In genomic region chr10:43122096-43122495, GRCh38 we compare ENCODE assay signal across 17 cellular contexts. TPM values are rescaled to one million over a fixed set of nuclear protein-coding genes. Genes with fewer than 3 reads are reported as not detected.
DNase-seq lines count a peak whose midpoint lies in the region; ATAC-seq lines count a peak whose summit lies in the region.
"Had no signal": no experiment of that assay in that cellular context is flagged by ENCODE, and none has a peak within 500 bp of the region (broad histone marks: within the 10 kb centered on the region; RNA-seq: fewer than 3 reads in every experiment).

No MANE protein-coding gene starts in this region.

- peaks cover 68% of the 10 kb centered on the region for H3K4me1 Mint-ChIP-seq in activated CD4-positive, alpha-beta T cell treated with anti-CD3 and anti-CD28 coated beads, Interleukin-2, amount 10 ng/mL, durations not matched to agents 7 days and 5 days
- H3K4me1 Mint-ChIP-seq in T-cell = peaks cover 21 to 40% (median 23%) of the 10 kb centered on the region in 3 donors
- peaks cover 51% of the 10 kb centered on the region for H3K4me1 Mint-ChIP-seq in stimulated activated memory B cell treated with anti-CD40 and anti-IgM and Interleukin-4, amounts not matched to agents 10 μg/mL and 1 μg/mL and 100 μg/mL, for 72 hours

- no peaks in the 10 kb centered on the region for H3K36me3 Mint-ChIP-seq in activated CD4-positive, alpha-beta T cell treated with anti-CD3 and anti-CD28 coated beads, Interleukin-2, amount 10 ng/mL, durations not matched to agents 7 days and 5 days (ENCODE audit: low read depth)
- H3K36me3 Mint-ChIP-seq in T-cell = no peaks in the 10 kb centered on the region
- H3K36me3 Mint-ChIP-seq in stimulated activated memory B cell treated with anti-CD40 and anti-IgM and Interleukin-4, amounts not matched to agents 10 μg/mL and 1 μg/mL and 100 μg/mL, for 72 hours = no peaks in the 10 kb centered on the region

- POLR2A ChIA-PET in activated CD4-positive, alpha-beta T cell treated with anti-CD3 and anti-CD28 coated beads, Interleukin-2, amount 10 ng/mL, durations not matched to agents 7 days and 5 days (lab: Charles Lee) = interaction anchor here (2.4 kb wide), 1 partner anchor 17 kb away, joined by 14 read pairs; the partner anchor contains the start of gene CSGALNACT2
- POLR2A ChIA-PET in T-cell (lab: Charles Lee) = no interaction called here

- CTCF ChIA-PET in activated CD4-positive, alpha-beta T cell treated with anti-CD3 and anti-CD28 coated beads, Interleukin-2, amount 10 ng/mL, durations not matched to agents 7 days and 5 days (lab: Charles Lee) = interaction anchor here (0.6 to 2.2 kb wide), 3 partner anchors 13 to 35 kb away, joined by 3 to 9 read pairs (median 6); partner anchors contain the start of gene CSGALNACT2
- CTCF ChIA-PET in T-cell (lab: Charles Lee) = no interaction called here

- H3K9me3 Mint-ChIP-seq in activated CD4-positive, alpha-beta T cell treated with anti-CD3 and anti-CD28 coated beads, Interleukin-2, amount 10 ng/mL, durations not matched to agents 7 days and 5 days = no peaks in the 10 kb centered on the region
- H3K9me3 Mint-ChIP-seq in T-cell = no peaks in the 10 kb centered on the region
- H3K9me3 Mint-ChIP-seq in stimulated activated memory B cell treated with anti-CD40 and anti-IgM and Interleukin-4, amounts not matched to agents 10 μg/mL and 1 μg/mL and 100 μg/mL, for 72 hours = no peaks in the 10 kb centered on the region
- H3K9me3 Mint-ChIP-seq: stimulated activated naive CD8-positive, alpha-beta T cell treated with anti-CD3 and anti-CD28 coated beads, Interleukin-15, Interleukin-2, amounts not matched to agents 100 ng/mL and 50 ng/mL, for 24 hours had no signal

- ATAC-seq in T-cell (replicated peaks in 1 of 4) (no peak), HG03159 (IDR thresholded peaks at IDR 0.05; ENCODE audit: unreplicated experiment) (no peak), GM18517 (IDR thresholded peaks at IDR 0.05; ENCODE audit: unreplicated experiment) (no peak)
- no peak for ATAC-seq in stimulated activated memory B cell treated with anti-CD40 and anti-IgM and Interleukin-4, amounts not matched to agents 10 μg/mL and 1 μg/mL and 100 μg/mL, for 72 hours

- no peak overlapping the region for H3K4me3 Mint-ChIP-seq in activated CD4-positive, alpha-beta T cell treated with anti-CD3 and anti-CD28 coated beads, Interleukin-2, amount 10 ng/mL, durations not matched to agents 7 days and 5 days
- no peak overlapping the region for H3K4me3 Mint-ChIP-seq in T-cell
- H3K4me3 Mint-ChIP-seq in stimulated activated memory B cell treated with anti-CD40 and anti-IgM and Interleukin-4, amounts not matched to agents 10 μg/mL and 1 μg/mL and 100 μg/mL, for 72 hours = no peak overlapping the region
- H3K4me3 Mint-ChIP-seq: stimulated activated naive CD8-positive, alpha-beta T cell treated with anti-CD3 and anti-CD28 coated beads, Interleukin-15, Interleukin-2, amounts not matched to agents 100 ng/mL and 50 ng/mL, for 24 hours had no signal

- H3K27me3 Mint-ChIP-seq in activated CD4-positive, alpha-beta T cell treated with anti-CD3 and anti-CD28 coated beads, Interleukin-2, amount 10 ng/mL, durations not matched to agents 7 days and 5 days = no peaks in the 10 kb centered on the region
- no peaks in the 10 kb centered on the region for H3K27me3 Mint-ChIP-seq in T-cell
- H3K27me3 Mint-ChIP-seq in stimulated activated memory B cell treated with anti-CD40 and anti-IgM and Interleukin-4, amounts not matched to agents 10 μg/mL and 1 μg/mL and 100 μg/mL, for 72 hours = no peaks in the 10 kb centered on the region
- H3K27me3 Mint-ChIP-seq: stimulated activated naive CD8-positive, alpha-beta T cell treated with anti-CD3 and anti-CD28 coated beads, Interleukin-15, Interleukin-2, amounts not matched to agents 100 ng/mL and 50 ng/mL, for 24 hours had no signal

- DNase-seq in activated CD4-positive, alpha-beta T cell treated with anti-CD3 and anti-CD28 coated beads, Interleukin-2, amount 10 ng/mL, durations not matched to agents 7 days and 5 days = no peak
- no peak for DNase-seq in activated CD4-positive, alpha-beta T cell treated with anti-CD3 and anti-CD28 coated beads for 48 hours
- DNase-seq in T-cell (peak in 1 of 34 experiments; percentile 21), islet precursor cell (peak; percentile 47), NCI-H82 treated with DMSO at 0.1 percent for 48 hours (lab: John Stamatoyannopoulos, UW; ENCODE audit: unreplicated experiment) (no peak)
- DNase-seq: activated CD4-positive, CD25-positive, alpha-beta regulatory T cell; activated naive CD4-positive, alpha-beta T cell; DMS53; glutamatergic neuron; HCEC 1CT; NCI-H2107; sigmoid colon; trophoblast cell had no signal

- peak overlapping the region; percentile 97 for H3K27ac Mint-ChIP-seq in activated CD4-positive, alpha-beta T cell treated with anti-CD3 and anti-CD28 coated beads, Interleukin-2, amount 10 ng/mL, durations not matched to agents 7 days and 5 days
- peak overlapping the region; percentile 83 to 89 for H3K27ac Mint-ChIP-seq in T-cell
- H3K27ac Mint-ChIP-seq in stimulated activated memory B cell treated with anti-CD40 and anti-IgM and Interleukin-4, amounts not matched to agents 10 μg/mL and 1 μg/mL and 100 μg/mL, for 72 hours = peak overlapping the region; percentile 67

RNA-seq across cellular contexts. Expression of gene CSGALNACT2, which starts 16.1 kb away (rescaled TPM):
- total RNA-seq in activated CD4-positive, alpha-beta T cell treated with anti-CD3 and anti-CD28 coated beads, Interleukin-2, amount 10 ng/mL, durations not matched to agents 7 days and 5 days = 10 to 100 TPM; 36.2 to 41.0 TPM
- total RNA-seq in T-cell = 10 to 100 TPM; 36.5 to 46.1 (median 41.9) TPM

RNA-seq across cellular contexts. Expression of gene RET, which starts 45.2 kb away (rescaled TPM):
- under 1 TPM; 0.10 TPM for total RNA-seq in activated CD4-positive, alpha-beta T cell treated with anti-CD3 and anti-CD28 coated beads, Interleukin-2, amount 10 ng/mL, durations not matched to agents 7 days and 5 days
- total RNA-seq in T-cell = under 1 TPM in 3 of 5 donors, not detected in 2; 0.13 to 0.25 (median 0.15) TPM
